Comparison of ENCODE assay signal across 1 cellular context in genomic region chr10:128060341-128060851, GRCh38.
TF ChIP-seq lines count a peak whose summit lies in the region.

No MANE protein-coding gene starts in this region.

TF ChIP-seq in GM23338, 12 proteins besides CTCF, POLR2A, EP300 and RAD21 (continued from another document):
- TF ChIP-seq ZNF462 (CRISPR knock-in tag; IDR thresholded peaks at IDR 0.05), result no peak
- TF ChIP-seq ETS1 (IDR thresholded peaks at IDR 0.05), result no peak
- no peak for TF ChIP-seq POLR2AphosphoS5 (IDR thresholded peaks at IDR 0.05; ENCODE audit: low read depth)
- TF ChIP-seq REST (IDR thresholded peaks at IDR 0.05; ENCODE audit: unreplicated experiment), result no peak
- no peak for TF ChIP-seq EZH2 (IDR thresholded peaks at IDR 0.05; ENCODE audit: low read depth, unreplicated experiment)
- TF ChIP-seq NANOG (IDR thresholded peaks at IDR 0.05; ENCODE audit: borderline replicate concordance), result no peak
- no peak for TF ChIP-seq CREB1 (CRISPR knock-in tag; IDR thresholded peaks at IDR 0.05; ENCODE audit: low read depth)
- no peak for TF ChIP-seq ZNF114 (CRISPR knock-in tag; IDR thresholded peaks at IDR 0.05)
- TF ChIP-seq STAT1 (IDR thresholded peaks at IDR 0.05; ENCODE audit: unreplicated experiment), result no peak
- no peak for TF ChIP-seq EZH2phosphoT487 (IDR thresholded peaks at IDR 0.05; ENCODE audit: unreplicated experiment)
